In the genomic region with DNA sequence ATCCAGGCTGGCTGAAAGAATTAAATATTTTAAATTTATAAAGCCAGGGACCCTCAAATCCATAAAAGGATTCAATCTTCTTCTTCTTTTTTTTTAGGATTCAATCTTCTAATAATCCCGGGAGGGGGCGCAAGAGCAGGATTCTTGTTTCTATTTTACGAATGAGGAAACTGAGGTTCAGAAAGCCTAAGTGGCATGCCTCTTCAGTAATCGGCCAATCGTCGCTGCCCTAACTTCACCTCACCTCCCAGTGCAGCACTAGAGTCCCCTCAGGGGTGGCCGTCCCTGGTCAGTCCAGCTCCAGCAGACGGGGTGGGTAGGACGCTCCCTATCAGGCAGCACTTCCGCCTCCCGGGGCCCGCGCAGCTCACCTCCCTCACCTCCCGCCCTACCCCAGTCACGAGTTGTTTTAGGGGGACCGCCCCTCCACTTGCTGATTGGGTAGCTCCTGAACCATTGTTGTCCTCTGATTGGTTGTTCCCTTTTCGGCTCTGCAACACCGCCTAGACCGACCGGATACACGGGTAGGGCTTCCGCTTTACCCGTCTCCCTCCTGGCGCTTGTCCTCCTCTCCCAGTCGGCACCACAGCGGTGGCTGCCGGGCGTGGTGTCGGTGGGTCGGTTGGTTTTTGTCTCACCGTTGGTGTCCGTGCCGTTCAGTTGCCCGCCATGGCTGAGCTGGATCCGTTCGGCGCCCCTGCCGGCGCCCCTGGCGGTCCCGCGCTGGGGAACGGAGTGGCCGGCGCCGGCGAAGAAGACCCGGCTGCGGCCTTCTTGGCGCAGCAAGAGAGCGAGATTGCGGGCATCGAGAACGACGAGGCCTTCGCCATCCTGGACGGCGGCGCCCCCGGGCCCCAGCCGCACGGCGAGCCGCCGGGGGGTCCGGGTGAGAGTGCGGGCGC, we compare ENCODE assay signal across 8 cellular contexts. TPM values are rescaled to one million over a fixed set of nuclear protein-coding genes. Genes with fewer than 3 reads are reported as not detected.
DNase-seq lines count a peak whose midpoint lies in the region; ATAC-seq, FAIRE-seq and TF ChIP-seq lines count a peak whose summit lies in the region.

A gene with protein sequence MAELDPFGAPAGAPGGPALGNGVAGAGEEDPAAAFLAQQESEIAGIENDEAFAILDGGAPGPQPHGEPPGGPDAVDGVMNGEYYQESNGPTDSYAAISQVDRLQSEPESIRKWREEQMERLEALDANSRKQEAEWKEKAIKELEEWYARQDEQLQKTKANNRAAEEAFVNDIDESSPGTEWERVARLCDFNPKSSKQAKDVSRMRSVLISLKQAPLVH (plus strand): TSS at position 534 of the 902 bp plus-strand sequence. CDS start 136 bp downstream, at position 670.

- H3K36me3 ChIP-seq in body of pancreas (replicated peaks in 1 of 2; ENCODE audit: insufficient read depth in 1 of 2, low read depth in 2 of 2): no peaks in the 10 kb centered on the region

- DNase-seq in A549 (ENCODE audit: low read depth in 1 of 2, low spot score in 1 of 2) (peak; percentile 99), NCI-H2107 treated with DMSO at 0.1 percent for 48 hours (lab: John Stamatoyannopoulos, UW; ENCODE audit: unreplicated experiment) (peak; percentile 97), body of pancreas (peak; percentile 96 to 98 (median 97)), iPS DF 19.7 (ENCODE audit: low read depth, low spot score) (peak; percentile 99), sciatic nerve (ENCODE audit: low spot score) (peak; percentile 97)

- POLR2A ChIA-PET in A549 (lab: Yijun Ruan, JAX): interaction anchor here (0.6 to 2.1 kb wide), 42 partner anchors 9 to 843 kb away, joined by 3 to 30 read pairs (median 4); a partner anchor contains a TSS

- H3K4me2 ChIP-seq in A549: peak within 1 kb of the TSS; percentile 97

- intact Hi-C loops in body of pancreas (cut with DNase I): no loop called here
- intact Hi-C loops in sciatic nerve (cut with DNase I): loop anchor here (5.0 kb wide), 1 partner anchor 137 kb away; no protein-coding TSS in a partner anchor

- peak; percentile 62 for TF ChIP-seq CTCF in A549 (IDR thresholded peaks at IDR 0.05)
- peak; percentile 28 to 68 (median 54) for TF ChIP-seq CTCF in body of pancreas (IDR thresholded peaks at IDR 0.05)

- peak; percentile 98 to 99 for ATAC-seq in A549
- peak; percentile 98 for ATAC-seq in HG03066 (IDR thresholded peaks at IDR 0.05; ENCODE audit: low read depth, unreplicated experiment)
- ATAC-seq in body of pancreas: peak; percentile 99
- peak; percentile 100 for ATAC-seq in sciatic nerve

- CTCF ChIA-PET in A549 (lab: Yijun Ruan, JAX): interaction anchor here (0.7 to 6.6 kb wide), 29 partner anchors 9 to 280 kb away, joined by 3 to 61 read pairs (median 5); a partner anchor contains a TSS

- H3K4me3 ChIP-seq in A549 (peak within 1 kb of the TSS; percentile 87), body of pancreas (peak within 1 kb of the TSS; percentile 69 to 94)

- H3K27ac ChIP-seq in A549 (peak within 1 kb of the TSS; percentile 89 to 96), body of pancreas (peak within 1 kb of the TSS; percentile 70 to 90 (median 84))

- peaks cover 28% of the 10 kb centered on the region for H3K4me1 ChIP-seq in A549
- peaks cover 38% of the 10 kb centered on the region for H3K4me1 ChIP-seq in body of pancreas

- peak in 1 of 2 experiments; percentile 30; a peak in 1 of 5 replicates for TF ChIP-seq RAD21 in A549 (conservative IDR thresholded peaks at IDR 0.05 in 1 of 2, IDR thresholded peaks at IDR 0.05 in 1 of 2)

- peak; percentile 93 for TF ChIP-seq POLR2A in A549 (IDR thresholded peaks at IDR 0.05; ENCODE audit: low read length)
- peak; percentile 98 for TF ChIP-seq POLR2A in GM18526 (IDR thresholded peaks at IDR 0.05; ENCODE audit: extremely low read depth, insufficient read length)
- peak; percentile 81 to 95 (median 95) for TF ChIP-seq POLR2A in body of pancreas (IDR thresholded peaks at IDR 0.05)

- WGBS in A549 (ENCODE audit: missing lambda C conversion rate): 2% methylated on average over 18 of the region's 68 CpGs
- WGBS in body of pancreas, 2 donors: 0% methylated on average over 20 to 68 of the region's 68 CpGs

- H3K27me3 ChIP-seq in body of pancreas: no peaks in the 10 kb centered on the region

- H3K9me3 ChIP-seq in A549 (no peaks in the 10 kb centered on the region), body of pancreas (no peaks in the 10 kb centered on the region)

- FAIRE-seq in A549 (lab: Jason Lieb, UNC) (no peak), TTC549 (lab: Jason Lieb, UNC) (peak; percentile 84)

- no peak for TF ChIP-seq EP300 in A549 (IDR thresholded peaks at IDR 0.05)

TF ChIP-seq in A549, 52 proteins besides CTCF, POLR2A, EP300 and RAD21 (continues in another document):
- TF ChIP-seq CBX2 (IDR thresholded peaks at IDR 0.05; ENCODE audit: borderline replicate concordance, low read depth) (no peak), RNF2 (IDR thresholded peaks at IDR 0.05; ENCODE audit: borderline replicate concordance, low read depth) (no peak), RFX5 (IDR thresholded peaks at IDR 0.05) (peak; percentile 66), HOXB5 (CRISPR knock-in tag; IDR thresholded peaks at IDR 0.05) (no peak), JUNB (IDR thresholded peaks at IDR 0.05) (no peak), ZFP36 (IDR thresholded peaks at IDR 0.05; ENCODE audit: borderline replicate concordance, partially characterized antibody) (no peak), HOXA7 (CRISPR knock-in tag; IDR thresholded peaks at IDR 0.05) (peak; percentile 54; the same call in 1 of the 2 replicates), GATA3 (IDR thresholded peaks at IDR 0.05; ENCODE audit: borderline replicate concordance) (no peak; the same call in 1 of the 2 replicates), CHD4 (IDR thresholded peaks at IDR 0.05; ENCODE audit: borderline replicate concordance) (no peak), FOSB (CRISPR knock-in tag; IDR thresholded peaks at IDR 0.05) (no peak), PHF8 (IDR thresholded peaks at IDR 0.05; ENCODE audit: borderline replicate concordance, low read depth) (peak; percentile 81; the same call in 1 of the 2 replicates), HDAC2 (IDR thresholded peaks at IDR 0.05) (no peak), SMC3 (IDR thresholded peaks at IDR 0.05) (no peak), SREBF2 (IDR thresholded peaks at IDR 0.05) (no peak), ESRRA (IDR thresholded peaks at IDR 0.05; ENCODE audit: borderline replicate concordance, low read length) (no peak), EHF (CRISPR knock-in tag; IDR thresholded peaks at IDR 0.05) (no peak), MAFK (IDR thresholded peaks at IDR 0.05; ENCODE audit: partially characterized antibody) (no peak), TP53 (CRISPR knock-in tag; IDR thresholded peaks at IDR 0.05) (peak; percentile 56; the same call in 1 of the 2 replicates), CBX8 (IDR thresholded peaks at IDR 0.05) (no peak)
- TF ChIP-seq, protein P1, sequence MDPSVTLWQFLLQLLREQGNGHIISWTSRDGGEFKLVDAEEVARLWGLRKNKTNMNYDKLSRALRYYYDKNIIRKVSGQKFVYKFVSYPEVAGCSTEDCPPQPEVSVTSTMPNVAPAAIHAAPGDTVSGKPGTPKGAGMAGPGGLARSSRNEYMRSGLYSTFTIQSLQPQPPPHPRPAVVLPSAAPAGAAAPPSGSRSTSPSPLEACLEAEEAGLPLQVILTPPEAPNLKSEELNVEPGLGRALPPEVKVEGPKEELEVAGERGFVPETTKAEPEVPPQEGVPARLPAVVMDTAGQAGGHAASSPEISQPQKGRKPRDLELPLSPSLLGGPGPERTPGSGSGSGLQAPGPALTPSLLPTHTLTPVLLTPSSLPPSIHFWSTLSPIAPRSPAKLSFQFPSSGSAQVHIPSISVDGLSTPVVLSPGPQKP (IDR thresholded peaks at IDR 0.05; ENCODE audit: low read depth, low read length): no peak
- TF ChIP-seq, protein P2, sequence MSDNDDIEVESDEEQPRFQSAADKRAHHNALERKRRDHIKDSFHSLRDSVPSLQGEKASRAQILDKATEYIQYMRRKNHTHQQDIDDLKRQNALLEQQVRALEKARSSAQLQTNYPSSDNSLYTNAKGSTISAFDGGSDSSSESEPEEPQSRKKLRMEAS (IDR thresholded peaks at IDR 0.05): peak; percentile 72
- TF ChIP-seq, protein P3, sequence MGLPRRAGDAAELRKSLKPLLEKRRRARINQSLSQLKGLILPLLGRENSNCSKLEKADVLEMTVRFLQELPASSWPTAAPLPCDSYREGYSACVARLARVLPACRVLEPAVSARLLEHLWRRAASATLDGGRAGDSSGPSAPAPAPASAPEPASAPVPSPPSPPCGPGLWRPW (IDR thresholded peaks at IDR 0.05): no peak
- TF ChIP-seq, protein P4, sequence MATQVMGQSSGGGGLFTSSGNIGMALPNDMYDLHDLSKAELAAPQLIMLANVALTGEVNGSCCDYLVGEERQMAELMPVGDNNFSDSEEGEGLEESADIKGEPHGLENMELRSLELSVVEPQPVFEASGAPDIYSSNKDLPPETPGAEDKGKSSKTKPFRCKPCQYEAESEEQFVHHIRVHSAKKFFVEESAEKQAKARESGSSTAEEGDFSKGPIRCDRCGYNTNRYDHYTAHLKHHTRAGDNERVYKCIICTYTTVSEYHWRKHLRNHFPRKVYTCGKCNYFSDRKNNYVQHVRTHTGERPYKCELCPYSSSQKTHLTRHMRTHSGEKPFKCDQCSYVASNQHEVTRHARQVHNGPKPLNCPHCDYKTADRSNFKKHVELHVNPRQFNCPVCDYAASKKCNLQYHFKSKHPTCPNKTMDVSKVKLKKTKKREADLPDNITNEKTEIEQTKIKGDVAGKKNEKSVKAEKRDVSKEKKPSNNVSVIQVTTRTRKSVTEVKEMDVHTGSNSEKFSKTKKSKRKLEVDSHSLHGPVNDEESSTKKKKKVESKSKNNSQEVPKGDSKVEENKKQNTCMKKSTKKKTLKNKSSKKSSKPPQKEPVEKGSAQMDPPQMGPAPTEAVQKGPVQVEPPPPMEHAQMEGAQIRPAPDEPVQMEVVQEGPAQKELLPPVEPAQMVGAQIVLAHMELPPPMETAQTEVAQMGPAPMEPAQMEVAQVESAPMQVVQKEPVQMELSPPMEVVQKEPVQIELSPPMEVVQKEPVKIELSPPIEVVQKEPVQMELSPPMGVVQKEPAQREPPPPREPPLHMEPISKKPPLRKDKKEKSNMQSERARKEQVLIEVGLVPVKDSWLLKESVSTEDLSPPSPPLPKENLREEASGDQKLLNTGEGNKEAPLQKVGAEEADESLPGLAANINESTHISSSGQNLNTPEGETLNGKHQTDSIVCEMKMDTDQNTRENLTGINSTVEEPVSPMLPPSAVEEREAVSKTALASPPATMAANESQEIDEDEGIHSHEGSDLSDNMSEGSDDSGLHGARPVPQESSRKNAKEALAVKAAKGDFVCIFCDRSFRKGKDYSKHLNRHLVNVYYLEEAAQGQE (IDR thresholded peaks at IDR 0.05): no peak

RNA-seq across cellular contexts. Expression of the gene that starts here (rescaled TPM):
- polyA plus RNA-seq in A549 (2011; rRNA removed) (203 and 291 TPM in 2 replicates), A549 (2017; fragmentation: RNase III; extraction: RNeasy Plus Mini Kit Qiagen cat#74134 plus additional on column Dnase treatment) (290 to 312 TPM (median 296 TPM) in 3 replicates)
- polyA plus RNA-seq in A549 (2012; cell fraction: cytosol; rRNA removed): 260 and 265 TPM in 2 replicates
- polyA plus RNA-seq in A549 (2012; cell fraction: nucleus; rRNA removed): 164 and 169 TPM in 2 replicates
- 94.2 and 98.4 TPM in 2 replicates for polyA minus RNA-seq in A549 (2011; rRNA and poly(A)+ RNA removed)
- total RNA-seq in body of pancreas (100 to 1,000 TPM in 1 of 2 donors, 10 to 100 TPM in 1; 86.7 to 145 TPM), sciatic nerve (103 TPM)

Comparison
In these comparisons a context has a peak if more than half of its experiments do, and no peak if none do; other contexts are left out.
1. Peak in every context shown above with its lines: DNase-seq, ATAC-seq, H3K4me3 ChIP-seq and H3K27ac ChIP-seq.